Comparison of ENCODE assay signal across 33 cellular contexts in genomic region chr5:23028445-23028844, GRCh38.
"Had no signal": no experiment of that assay in that cellular context is flagged by ENCODE, and none has a peak within 500 bp of the region (broad histone marks: within the 10 kb centered on the region; RNA-seq: fewer than 3 reads in every experiment).

No MANE protein-coding gene starts in this region.

- H3K36me3 ChIP-seq: adrenal gland, colonic mucosa, esophagus squamous epithelium, gastroesophageal sphincter, WERI-Rb-1 had no signal

- H3K36me3 Mint-ChIP-seq: activated CD4-positive, alpha-beta memory T cell treated with anti-CD3 and anti-CD28 coated beads for 36 hours; activated CD8-positive, alpha-beta memory T cell treated with anti-CD3 and anti-CD28 coated beads, Interleukin-2, amount 10 ng/mL, durations not matched to agents 7 days and 5 days; activated naive CD4-positive, alpha-beta T cell treated with anti-CD3 and anti-CD28 coated beads, Interleukin-2, amount 50 U/mL, for 24 hours; activated naive CD8-positive, alpha-beta T cell treated with anti-CD3 and anti-CD28 coated beads for 36 hours had no signal

- H3K4me1 Mint-ChIP-seq: activated CD4-positive, alpha-beta T cell treated with anti-CD3 and anti-CD28 coated beads, Interleukin-2, amount 10 ng/mL, durations not matched to agents 24 days and 14 days; activated CD8-positive, alpha-beta memory T cell treated with anti-CD3 and anti-CD28 coated beads, Interleukin-2, amount 10 ng/mL, durations not matched to agents 7 days and 5 days; activated naive CD4-positive, alpha-beta T cell treated with anti-CD3 and anti-CD28 coated beads, Interleukin-2, amount 50 U/mL, for 24 hours; activated naive CD8-positive, alpha-beta T cell treated with anti-CD3 and anti-CD28 coated beads for 36 hours; activated naive CD8-positive, alpha-beta T cell treated with anti-CD3 and anti-CD28 coated beads, Interleukin-2, amount 50 U/mL, for 24 hours; T-helper 17 cell had no signal

- H3K4me3 Mint-ChIP-seq: activated B cell treated with CpG ODN at 0.5 μM for 24 hours; activated CD4-positive, alpha-beta memory T cell treated with anti-CD3 and anti-CD28 coated beads for 36 hours; activated CD4-positive, alpha-beta T cell treated with anti-CD3 and anti-CD28 coated beads, Interleukin-2, amount 10 ng/mL, durations not matched to agents 24 days and 14 days; activated CD8-positive, alpha-beta memory T cell treated with anti-CD3 and anti-CD28 coated beads, Interleukin-2, amount 10 ng/mL, durations not matched to agents 7 days and 5 days; activated CD8-positive, alpha-beta T cell treated with anti-CD3 and anti-CD28 coated beads, Interleukin-2, amount 10 ng/mL, durations not matched to agents 7 days and 5 days; activated naive CD4-positive, alpha-beta T cell treated with anti-CD3 and anti-CD28 coated beads for 36 hours; activated naive CD4-positive, alpha-beta T cell treated with anti-CD3 and anti-CD28 coated beads, Interleukin-2, amount 50 U/mL, for 24 hours; activated naive CD8-positive, alpha-beta T cell treated with anti-CD3 and anti-CD28 coated beads for 36 hours; activated naive CD8-positive, alpha-beta T cell treated with anti-CD3 and anti-CD28 coated beads, Interleukin-2, amount 50 U/mL, for 24 hours; activated T-helper 1 cell treated with anti-CD3 and anti-CD28 coated beads, Interleukin-12 subunit alpha, Interleukin-12 subunit beta, Interleukin-2, Interleukin-4 antibody, amounts not matched to agents 30 ng/mL and 10 ng/mL and 1 ng/mL, durations not matched to agents 14 hours and 24 hours and 36 hours; T-helper 17 cell; T-helper 2 cell treated with Interferon-gamma antibody and Interleukin-4, amounts not matched to agents 5 μg/mL and 100 μg/mL, for 36 hours had no signal

- H3K9me3 ChIP-seq: adrenal gland, body of pancreas, colonic mucosa, esophagus squamous epithelium, gastroesophageal sphincter had no signal

- H3K27me3 ChIP-seq: adrenal gland, body of pancreas, colonic mucosa, esophagus squamous epithelium, gastroesophageal sphincter had no signal

- H3K27me3 Mint-ChIP-seq: activated B cell treated with CpG ODN at 0.5 μM for 24 hours; activated CD4-positive, alpha-beta memory T cell treated with anti-CD3 and anti-CD28 coated beads for 36 hours; activated CD4-positive, alpha-beta T cell treated with anti-CD3 and anti-CD28 coated beads, Interleukin-2, amount 10 ng/mL, durations not matched to agents 24 days and 14 days; activated CD8-positive, alpha-beta memory T cell treated with anti-CD3 and anti-CD28 coated beads, Interleukin-2, amount 10 ng/mL, durations not matched to agents 7 days and 5 days; activated naive CD4-positive, alpha-beta T cell treated with anti-CD3 and anti-CD28 coated beads, Interleukin-2, amount 50 U/mL, for 24 hours; activated naive CD8-positive, alpha-beta T cell treated with anti-CD3 and anti-CD28 coated beads for 36 hours; activated naive CD8-positive, alpha-beta T cell treated with anti-CD3 and anti-CD28 coated beads, Interleukin-2, amount 50 U/mL, for 24 hours; T-helper 17 cell had no signal

- H3K4me3 ChIP-seq: adrenal gland, body of pancreas, colonic mucosa, esophagus squamous epithelium, gastroesophageal sphincter had no signal

- H3K9me3 Mint-ChIP-seq: activated B cell treated with CpG ODN at 0.5 μM for 24 hours; activated naive CD4-positive, alpha-beta T cell treated with anti-CD3 and anti-CD28 coated beads for 36 hours; activated naive CD4-positive, alpha-beta T cell treated with anti-CD3 and anti-CD28 coated beads, Interleukin-2, amount 50 U/mL, for 24 hours; activated naive CD8-positive, alpha-beta T cell treated with anti-CD3 and anti-CD28 coated beads for 36 hours; activated naive CD8-positive, alpha-beta T cell treated with anti-CD3 and anti-CD28 coated beads, Interleukin-2, amount 50 U/mL, for 24 hours had no signal

- H3K27ac ChIP-seq: adrenal gland, body of pancreas, colonic mucosa, epithelial cell of prostate, esophagus squamous epithelium, WERI-Rb-1 had no signal

- H3K4me1 ChIP-seq: adrenal gland, body of pancreas, colonic mucosa, esophagus squamous epithelium, gastroesophageal sphincter had no signal

- ATAC-seq: activated CD4-positive, CD25-positive, alpha-beta regulatory T cell treated with anti-CD3 and anti-CD28 coated beads, Interleukin-2, amount 50 U/mL, for 24 hours; activated CD8-positive, alpha-beta memory T cell treated with anti-CD3 and anti-CD28 coated beads, Interleukin-2, amount 10 ng/mL, durations not matched to agents 7 days and 5 days; activated CD8-positive, alpha-beta T cell treated with anti-CD3 and anti-CD28 coated beads, Interleukin-2, amount 10 ng/mL, durations not matched to agents 7 days and 5 days; activated naive CD8-positive, alpha-beta T cell treated with anti-CD3 and anti-CD28 coated beads, Interleukin-2, amount 50 U/mL, for 24 hours; body of pancreas; gastroesophageal sphincter; T-helper 17 cell had no signal

- H3K27ac Mint-ChIP-seq: activated B cell treated with CpG ODN at 0.5 μM for 24 hours; activated CD4-positive, alpha-beta memory T cell treated with anti-CD3 and anti-CD28 coated beads for 36 hours; activated CD4-positive, alpha-beta T cell treated with anti-CD3 and anti-CD28 coated beads, Interleukin-2, amount 10 ng/mL, durations not matched to agents 24 days and 14 days; activated CD8-positive, alpha-beta memory T cell treated with anti-CD3 and anti-CD28 coated beads, Interleukin-2, amount 10 ng/mL, durations not matched to agents 7 days and 5 days; activated CD8-positive, alpha-beta T cell treated with anti-CD3 and anti-CD28 coated beads, Interleukin-2, amount 10 ng/mL, durations not matched to agents 7 days and 5 days; activated naive CD4-positive, alpha-beta T cell treated with anti-CD3 and anti-CD28 coated beads for 36 hours; activated naive CD4-positive, alpha-beta T cell treated with anti-CD3 and anti-CD28 coated beads, Interleukin-2, amount 50 U/mL, for 24 hours; activated naive CD8-positive, alpha-beta T cell treated with anti-CD3 and anti-CD28 coated beads for 36 hours; activated naive CD8-positive, alpha-beta T cell treated with anti-CD3 and anti-CD28 coated beads, Interleukin-2, amount 50 U/mL, for 24 hours; activated T-helper 1 cell treated with anti-CD3 and anti-CD28 coated beads, Interleukin-12 subunit alpha, Interleukin-12 subunit beta, Interleukin-2, Interleukin-4 antibody, amounts not matched to agents 30 ng/mL and 10 ng/mL and 1 ng/mL, durations not matched to agents 14 hours and 24 hours and 36 hours; activated T-helper 2 cell treated with anti-CD3 and anti-CD28 coated beads, Interferon-gamma antibody, Interleukin-2, Interleukin-4, amounts not matched to agents 10 μg/mL and 5 μg/mL and 100 μg/mL, durations not matched to agents 14 hours and 24 hours and 36 hours; T-helper 17 cell; T-helper 2 cell treated with Interferon-gamma antibody and Interleukin-4, amounts not matched to agents 5 μg/mL and 100 μg/mL, for 36 hours had no signal

- DNase-seq: activated B cell treated with CpG ODN at 0.5 μM for 24 hours; activated CD4-positive, alpha-beta memory T cell treated with anti-CD3 and anti-CD28 coated beads for 36 hours; activated CD4-positive, alpha-beta T cell treated with anti-CD3 and anti-CD28 coated beads, Interleukin-2, amount 10 ng/mL, durations not matched to agents 24 days and 14 days; activated CD8-positive, alpha-beta memory T cell treated with anti-CD3 and anti-CD28 coated beads, Interleukin-2, amount 10 ng/mL, durations not matched to agents 7 days and 5 days; activated CD8-positive, alpha-beta memory T cell treated with anti-CD3 and anti-CD28 coated beads, Interleukin-2, amount 50 U/mL, for 4 hours; activated CD8-positive, alpha-beta T cell treated with anti-CD3 and anti-CD28 coated beads, Interleukin-2, amount 10 ng/mL, durations not matched to agents 7 days and 5 days; activated effector memory CD4-positive, alpha-beta T cell treated with anti-CD3 and anti-CD28 coated beads, Interleukin-2, amount 50 U/mL, for 16 hours; activated naive CD4-positive, alpha-beta T cell treated with anti-CD3 and anti-CD28 coated beads for 36 hours; activated naive CD8-positive, alpha-beta T cell treated with anti-CD3 and anti-CD28 coated beads for 36 hours; activated naive CD8-positive, alpha-beta T cell treated with anti-CD3 and anti-CD28 coated beads, Interleukin-2, amount 50 U/mL, for 24 hours; activated T-cell treated with anti-CD3 and anti-CD28 coated beads, Interleukin-2, amount 50 U/mL, for 1 hour; activated T-cell treated with anti-CD3 and anti-CD28 coated beads, Interleukin-2, amount 50 U/mL, for 48 hours; adrenal gland; amygdala; aorta; body of pancreas; central memory CD4-positive, alpha-beta T cell; cerebellar nuclear complex; colonic mucosa; effector CD8-positive, alpha-beta T cell; esophagus squamous epithelium; foreskin melanocyte; T-helper 1 cell; T-helper 17 cell; T1000; WERI-Rb-1 had no signal
